Comparison of ENCODE assay signal across 2 cellular contexts in genomic region chr13:107669356-107669755, GRCh38.
TF ChIP-seq lines count a peak whose summit lies in the region.

No MANE protein-coding gene starts in this region.

TF ChIP-seq in SK-N-SH, 30 proteins besides CTCF, POLR2A, EP300 and RAD21 (continued from another document):
- no peak for TF ChIP-seq IRF3 (IDR thresholded peaks at IDR 0.05; ENCODE audit: low read depth, low read length)
- TF ChIP-seq JUND (IDR thresholded peaks at IDR 0.05), result peak; percentile 38; the same call in 1 of the 2 replicates
- TF ChIP-seq USF1 (IDR thresholded peaks at IDR 0.05; ENCODE audit: borderline replicate concordance, low read depth), result peak; percentile 33; the same call in 1 of the 2 replicates
- TF ChIP-seq MAX (IDR thresholded peaks at IDR 0.05; ENCODE audit: low read depth), result no peak
- no peak for TF ChIP-seq RXRA (IDR thresholded peaks at IDR 0.05; ENCODE audit: borderline replicate concordance, low read depth)
- no peak for TF ChIP-seq REST (IDR thresholded peaks at IDR 0.05; ENCODE audit: low read depth, low read length)

TF ChIP-seq in SK-N-SH treated with all-trans-retinoic acid at 6 μM for 48 hours, 23 proteins besides CTCF, POLR2A, EP300 and RAD21 (continued from another document):
- no peak for TF ChIP-seq CREB5 (CRISPR knock-in tag; IDR thresholded peaks at IDR 0.05; ENCODE audit: low read depth)
- no peak for TF ChIP-seq ARNTL (CRISPR knock-in tag; IDR thresholded peaks at IDR 0.05; ENCODE audit: borderline replicate concordance, low read depth)
- TF ChIP-seq CSRNP3 (CRISPR knock-in tag; IDR thresholded peaks at IDR 0.05), result no peak
- TF ChIP-seq POU6F1 (CRISPR knock-in tag; IDR thresholded peaks at IDR 0.05; ENCODE audit: borderline replicate concordance, low read depth), result no peak
- TF ChIP-seq ESRRG (CRISPR knock-in tag; IDR thresholded peaks at IDR 0.05), result no peak
- no peak for TF ChIP-seq SNAI2 (CRISPR knock-in tag; IDR thresholded peaks at IDR 0.05)
- no peak for TF ChIP-seq ISL1 (CRISPR knock-in tag; IDR thresholded peaks at IDR 0.05)
- TF ChIP-seq PATZ1 (CRISPR knock-in tag; IDR thresholded peaks at IDR 0.05; ENCODE audit: borderline replicate concordance), result no peak
- no peak for TF ChIP-seq ZC3H10 (CRISPR knock-in tag; IDR thresholded peaks at IDR 0.05)
- no peak for TF ChIP-seq RARB (CRISPR knock-in tag; IDR thresholded peaks at IDR 0.05)
- no peak for TF ChIP-seq ZFP30 (CRISPR knock-in tag; IDR thresholded peaks at IDR 0.05)
- no peak for TF ChIP-seq PPARA (CRISPR knock-in tag; IDR thresholded peaks at IDR 0.05; ENCODE audit: borderline replicate concordance)
- no peak for TF ChIP-seq GLIS3 (CRISPR knock-in tag; IDR thresholded peaks at IDR 0.05)
TF ChIP-seq in SK-N-SH treated with all-trans-retinoic acid at 6 μM for 48 hours: peak in this region for 0.
